Comparison of ENCODE assay signal across 16 cellular contexts in genomic region chr1:3038571-3039181, GRCh38. TPM values are rescaled to one million over a fixed set of nuclear protein-coding genes. Genes with fewer than 3 reads are reported as not detected.
"Had no signal": no experiment of that assay in that cellular context is flagged by ENCODE, and none has a peak within 500 bp of the region (broad histone marks: within the 10 kb centered on the region; RNA-seq: fewer than 3 reads in every experiment).

No MANE protein-coding gene starts in this region.

- DNase-seq: activated CD4-positive, alpha-beta T cell treated with anti-CD3 and anti-CD28 coated beads, Interleukin-2, amount 50 U/mL, for 4 hours; activated CD4-positive, CD25-positive, alpha-beta regulatory T cell treated with anti-CD3 and anti-CD28 coated beads, Interleukin-2, amount 50 U/mL, for 72 hours; activated naive CD8-positive, alpha-beta T cell treated with anti-CD3 and anti-CD28 coated beads for 36 hours; brain microvascular endothelial cell; cortex of kidney; effector CD4-positive, alpha-beta T cell; SK-N-SH; T-helper 1 cell; thyroid gland had no signal

- FAIRE-seq: keratinocyte had no signal

- H3K9ac ChIP-seq: parathyroid adenoma, SK-N-SH had no signal

- H3K36me3 ChIP-seq: brain microvascular endothelial cell, esophagus muscularis mucosa, thyroid gland had no signal

- H3K4me3 ChIP-seq: esophagus muscularis mucosa, hepatocyte, thyroid gland had no signal

- H2AFZ ChIP-seq: hepatocyte, parathyroid adenoma had no signal

- H3K9me3 ChIP-seq: esophagus muscularis mucosa, SK-N-SH, thyroid gland had no signal

- H3K4me1 ChIP-seq: esophagus muscularis mucosa, parathyroid adenoma, thyroid gland had no signal

- H3K27me3 ChIP-seq: brain microvascular endothelial cell, thyroid gland had no signal

- H3K27ac Mint-ChIP-seq: activated naive CD8-positive, alpha-beta T cell treated with anti-CD3 and anti-CD28 coated beads for 36 hours had no signal

- H3K36me3 Mint-ChIP-seq: activated naive CD8-positive, alpha-beta T cell treated with anti-CD3 and anti-CD28 coated beads for 36 hours had no signal

- H3K4me3 Mint-ChIP-seq: activated naive CD8-positive, alpha-beta T cell treated with anti-CD3 and anti-CD28 coated beads for 36 hours; neural crest cell had no signal

- H3K9me2 ChIP-seq: SK-N-SH had no signal

- H3K27ac ChIP-seq: brain microvascular endothelial cell, esophagus muscularis mucosa, hepatocyte, parathyroid adenoma, thyroid gland had no signal

- H3K27me3 Mint-ChIP-seq: activated naive CD8-positive, alpha-beta T cell treated with anti-CD3 and anti-CD28 coated beads for 36 hours had no signal

- H3K79me2 ChIP-seq: hepatocyte, parathyroid adenoma had no signal

- H3K4me1 Mint-ChIP-seq: activated naive CD8-positive, alpha-beta T cell treated with anti-CD3 and anti-CD28 coated beads for 36 hours; neural crest cell had no signal

- H3K4me2 ChIP-seq: hepatocyte, SK-N-SH had no signal

- H3K9me3 Mint-ChIP-seq: activated naive CD8-positive, alpha-beta T cell treated with anti-CD3 and anti-CD28 coated beads for 36 hours; neural crest cell had no signal

RNA-seq across cellular contexts. Expression of gene ACTRT2, which starts 17.4 kb away (rescaled TPM):
- total RNA-seq: activated naive CD8-positive, alpha-beta T cell treated with anti-CD3 and anti-CD28 coated beads for 36 hours; esophagus muscularis mucosa; glomerular endothelial cell; hepatocyte; lower leg skin; neural crest cell had no signal
